1 cellular context compared by ENCODE assay signal in the genomic region with DNA sequence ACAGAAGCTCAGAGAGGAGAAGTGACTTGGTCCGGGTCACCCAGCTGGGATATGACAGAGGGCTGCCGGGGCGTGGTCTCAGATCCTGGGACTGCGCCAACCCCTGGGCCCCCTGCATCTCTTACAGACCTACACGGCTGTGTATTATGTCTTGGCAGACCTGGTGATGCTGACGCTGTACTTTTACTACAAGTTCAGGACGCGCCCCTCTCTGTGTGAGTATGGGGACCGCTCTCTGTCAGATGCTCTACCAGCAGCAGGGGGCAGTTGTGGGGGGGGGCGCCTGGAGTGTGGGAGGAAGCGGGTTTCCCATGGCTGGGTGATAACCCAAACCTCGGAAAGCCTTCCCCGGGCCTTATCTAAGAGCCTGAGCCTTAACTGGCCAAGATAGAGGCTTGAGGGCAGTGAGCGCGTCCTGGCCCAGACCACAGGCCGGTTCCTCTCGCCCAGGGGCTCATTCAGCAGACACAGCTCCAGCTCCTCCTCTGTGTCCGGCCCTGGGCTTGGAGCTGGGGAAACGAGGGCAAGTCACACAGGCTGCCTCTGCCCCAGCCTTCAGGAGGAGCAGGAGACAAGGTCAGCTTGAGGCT.
TF ChIP-seq lines count a peak whose summit lies in the region.

No MANE protein-coding gene starts in this region.

TF ChIP-seq in K562, 482 proteins besides CTCF, POLR2A, EP300 and RAD21 (continued from another document and continues in another):
- TF ChIP-seq ATF7 (IDR thresholded peaks at IDR 0.05) (0 out of 2 replicates have a peak, but pooled peaks have one; percentile 19), CBFA2T2 (conservative IDR thresholded peaks at IDR 0.05) (peak; percentile 80), BHLHE40 (IDR thresholded peaks at IDR 0.05; ENCODE audit: low read length) (no peak), ATF1 (CRISPR knock-in tag; IDR thresholded peaks at IDR 0.05) (no peak), ATF1 (tag; IDR thresholded peaks at IDR 0.05) (peak; percentile 31; the same call in 1 of the 2 replicates), ARID1B (IDR thresholded peaks at IDR 0.05) (peak; percentile 87), CBFA2T3 (IDR thresholded peaks at IDR 0.05) (peak; percentile 90), ZBTB8A (IDR thresholded peaks at IDR 0.05; ENCODE audit: partially characterized antibody) (no peak), PTTG1 (tag; IDR thresholded peaks at IDR 0.05; ENCODE audit: low read depth) (no peak), NONO (IDR thresholded peaks at IDR 0.05; ENCODE audit: low read depth in 2 of 2, low read length in 1 of 2) (no peak), ZNF609 (CRISPR knock-in tag; IDR thresholded peaks at IDR 0.05; ENCODE audit: borderline replicate concordance) (peak; percentile 45; the same call in 1 of the 2 replicates), RAD51 (IDR thresholded peaks at IDR 0.05; ENCODE audit: borderline replicate concordance, low read depth) (no peak), ZNF316 (IDR thresholded peaks at IDR 0.05) (peak; percentile 56), SP1 (CRISPR knock-in tag; IDR thresholded peaks at IDR 0.05) (peak; percentile 34), ETV5 (CRISPR knock-in tag; IDR thresholded peaks at IDR 0.05; ENCODE audit: low read depth) (peak; percentile 85), TAL1 (IDR thresholded peaks at IDR 0.05) (peak; percentile 52; the same call in 1 of the 2 replicates), ZNF589 (CRISPR knock-in tag; IDR thresholded peaks at IDR 0.05; ENCODE audit: low read depth) (no peak), KLF16 (IDR thresholded peaks at IDR 0.05) (peak; percentile 87), CCNT2 (IDR thresholded peaks at IDR 0.05; ENCODE audit: borderline replicate concordance, extremely low read depth, insufficient read length, low read depth, low read length) (peak; percentile 73), TOE1 (IDR thresholded peaks at IDR 0.05; ENCODE audit: borderline replicate concordance) (0 out of 2 replicates have a peak, but pooled peaks have one; percentile 27), TOE1 (CRISPR knock-in tag; IDR thresholded peaks at IDR 0.05; ENCODE audit: borderline replicate concordance, low read depth) (no peak), KDM1A (IDR thresholded peaks at IDR 0.05) (peak; percentile 34 to 69; a peak in 1 of 4 replicates), NEUROD1 (IDR thresholded peaks at IDR 0.05; ENCODE audit: borderline replicate concordance, low read depth, low read length, partially characterized antibody) (peak; percentile 42), EGR1 (conservative IDR thresholded peaks at IDR 0.05) (peak; percentile 24; the same call in 1 of the 2 replicates), NR2F6 (CRISPR knock-in tag; IDR thresholded peaks at IDR 0.05) (no peak), CHCHD3 (CRISPR knock-in tag; IDR thresholded peaks at IDR 0.05) (no peak), SMARCE1 (IDR thresholded peaks at IDR 0.05) (peak; percentile 57; the same call in 1 of the 2 replicates), ZFP36 (IDR thresholded peaks at IDR 0.05; ENCODE audit: low read depth, low read length, partially characterized antibody) (peak; percentile 25), MAZ (CRISPR knock-in tag; conservative IDR thresholded peaks at IDR 0.05 in 1 of 2, IDR thresholded peaks at IDR 0.05 in 1 of 2) (peak in 1 of 2 experiments; percentile 79; a peak in 2 of 4 replicates), ASH1L (IDR thresholded peaks at IDR 0.05; ENCODE audit: borderline replicate concordance, low read depth, partially characterized antibody) (no peak), PHF21A (IDR thresholded peaks at IDR 0.05; ENCODE audit: borderline replicate concordance, low read depth) (peak; percentile 47; the same call in 1 of the 2 replicates), CC2D1A (IDR thresholded peaks at IDR 0.05) (peak; percentile 23; the same call in 1 of the 2 replicates), GATAD2B (IDR thresholded peaks at IDR 0.05; ENCODE audit: borderline replicate concordance) (no peak), ZC3H8 (IDR thresholded peaks at IDR 0.05) (no peak)
- TF ChIP-seq, protein P1, sequence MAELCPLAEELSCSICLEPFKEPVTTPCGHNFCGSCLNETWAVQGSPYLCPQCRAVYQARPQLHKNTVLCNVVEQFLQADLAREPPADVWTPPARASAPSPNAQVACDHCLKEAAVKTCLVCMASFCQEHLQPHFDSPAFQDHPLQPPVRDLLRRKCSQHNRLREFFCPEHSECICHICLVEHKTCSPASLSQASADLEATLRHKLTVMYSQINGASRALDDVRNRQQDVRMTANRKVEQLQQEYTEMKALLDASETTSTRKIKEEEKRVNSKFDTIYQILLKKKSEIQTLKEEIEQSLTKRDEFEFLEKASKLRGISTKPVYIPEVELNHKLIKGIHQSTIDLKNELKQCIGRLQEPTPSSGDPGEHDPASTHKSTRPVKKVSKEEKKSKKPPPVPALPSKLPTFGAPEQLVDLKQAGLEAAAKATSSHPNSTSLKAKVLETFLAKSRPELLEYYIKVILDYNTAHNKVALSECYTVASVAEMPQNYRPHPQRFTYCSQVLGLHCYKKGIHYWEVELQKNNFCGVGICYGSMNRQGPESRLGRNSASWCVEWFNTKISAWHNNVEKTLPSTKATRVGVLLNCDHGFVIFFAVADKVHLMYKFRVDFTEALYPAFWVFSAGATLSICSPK (IDR thresholded peaks at IDR 0.05; ENCODE audit: borderline replicate concordance): no peak
- TF ChIP-seq, protein P2, sequence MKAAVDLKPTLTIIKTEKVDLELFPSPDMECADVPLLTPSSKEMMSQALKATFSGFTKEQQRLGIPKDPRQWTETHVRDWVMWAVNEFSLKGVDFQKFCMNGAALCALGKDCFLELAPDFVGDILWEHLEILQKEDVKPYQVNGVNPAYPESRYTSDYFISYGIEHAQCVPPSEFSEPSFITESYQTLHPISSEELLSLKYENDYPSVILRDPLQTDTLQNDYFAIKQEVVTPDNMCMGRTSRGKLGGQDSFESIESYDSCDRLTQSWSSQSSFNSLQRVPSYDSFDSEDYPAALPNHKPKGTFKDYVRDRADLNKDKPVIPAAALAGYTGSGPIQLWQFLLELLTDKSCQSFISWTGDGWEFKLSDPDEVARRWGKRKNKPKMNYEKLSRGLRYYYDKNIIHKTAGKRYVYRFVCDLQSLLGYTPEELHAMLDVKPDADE (conservative IDR thresholded peaks at IDR 0.05; ENCODE audit: control insufficient read depth, low read depth, low read length): peak; percentile 63; the same call in 1 of the 2 replicates
- TF ChIP-seq, protein P3, sequence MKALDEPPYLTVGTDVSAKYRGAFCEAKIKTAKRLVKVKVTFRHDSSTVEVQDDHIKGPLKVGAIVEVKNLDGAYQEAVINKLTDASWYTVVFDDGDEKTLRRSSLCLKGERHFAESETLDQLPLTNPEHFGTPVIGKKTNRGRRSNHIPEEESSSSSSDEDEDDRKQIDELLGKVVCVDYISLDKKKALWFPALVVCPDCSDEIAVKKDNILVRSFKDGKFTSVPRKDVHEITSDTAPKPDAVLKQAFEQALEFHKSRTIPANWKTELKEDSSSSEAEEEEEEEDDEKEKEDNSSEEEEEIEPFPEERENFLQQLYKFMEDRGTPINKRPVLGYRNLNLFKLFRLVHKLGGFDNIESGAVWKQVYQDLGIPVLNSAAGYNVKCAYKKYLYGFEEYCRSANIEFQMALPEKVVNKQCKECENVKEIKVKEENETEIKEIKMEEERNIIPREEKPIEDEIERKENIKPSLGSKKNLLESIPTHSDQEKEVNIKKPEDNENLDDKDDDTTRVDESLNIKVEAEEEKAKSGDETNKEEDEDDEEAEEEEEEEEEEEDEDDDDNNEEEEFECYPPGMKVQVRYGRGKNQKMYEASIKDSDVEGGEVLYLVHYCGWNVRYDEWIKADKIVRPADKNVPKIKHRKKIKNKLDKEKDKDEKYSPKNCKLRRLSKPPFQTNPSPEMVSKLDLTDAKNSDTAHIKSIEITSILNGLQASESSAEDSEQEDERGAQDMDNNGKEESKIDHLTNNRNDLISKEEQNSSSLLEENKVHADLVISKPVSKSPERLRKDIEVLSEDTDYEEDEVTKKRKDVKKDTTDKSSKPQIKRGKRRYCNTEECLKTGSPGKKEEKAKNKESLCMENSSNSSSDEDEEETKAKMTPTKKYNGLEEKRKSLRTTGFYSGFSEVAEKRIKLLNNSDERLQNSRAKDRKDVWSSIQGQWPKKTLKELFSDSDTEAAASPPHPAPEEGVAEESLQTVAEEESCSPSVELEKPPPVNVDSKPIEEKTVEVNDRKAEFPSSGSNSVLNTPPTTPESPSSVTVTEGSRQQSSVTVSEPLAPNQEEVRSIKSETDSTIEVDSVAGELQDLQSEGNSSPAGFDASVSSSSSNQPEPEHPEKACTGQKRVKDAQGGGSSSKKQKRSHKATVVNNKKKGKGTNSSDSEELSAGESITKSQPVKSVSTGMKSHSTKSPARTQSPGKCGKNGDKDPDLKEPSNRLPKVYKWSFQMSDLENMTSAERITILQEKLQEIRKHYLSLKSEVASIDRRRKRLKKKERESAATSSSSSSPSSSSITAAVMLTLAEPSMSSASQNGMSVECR (CRISPR knock-in tag; IDR thresholded peaks at IDR 0.05): peak; percentile 50; the same call in 1 of the 2 replicates
- TF ChIP-seq, protein P4, sequence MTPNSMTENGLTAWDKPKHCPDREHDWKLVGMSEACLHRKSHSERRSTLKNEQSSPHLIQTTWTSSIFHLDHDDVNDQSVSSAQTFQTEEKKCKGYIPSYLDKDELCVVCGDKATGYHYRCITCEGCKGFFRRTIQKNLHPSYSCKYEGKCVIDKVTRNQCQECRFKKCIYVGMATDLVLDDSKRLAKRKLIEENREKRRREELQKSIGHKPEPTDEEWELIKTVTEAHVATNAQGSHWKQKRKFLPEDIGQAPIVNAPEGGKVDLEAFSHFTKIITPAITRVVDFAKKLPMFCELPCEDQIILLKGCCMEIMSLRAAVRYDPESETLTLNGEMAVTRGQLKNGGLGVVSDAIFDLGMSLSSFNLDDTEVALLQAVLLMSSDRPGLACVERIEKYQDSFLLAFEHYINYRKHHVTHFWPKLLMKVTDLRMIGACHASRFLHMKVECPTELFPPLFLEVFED (CRISPR knock-in tag; conservative IDR thresholded peaks at IDR 0.05): no peak
- TF ChIP-seq, protein P5, sequence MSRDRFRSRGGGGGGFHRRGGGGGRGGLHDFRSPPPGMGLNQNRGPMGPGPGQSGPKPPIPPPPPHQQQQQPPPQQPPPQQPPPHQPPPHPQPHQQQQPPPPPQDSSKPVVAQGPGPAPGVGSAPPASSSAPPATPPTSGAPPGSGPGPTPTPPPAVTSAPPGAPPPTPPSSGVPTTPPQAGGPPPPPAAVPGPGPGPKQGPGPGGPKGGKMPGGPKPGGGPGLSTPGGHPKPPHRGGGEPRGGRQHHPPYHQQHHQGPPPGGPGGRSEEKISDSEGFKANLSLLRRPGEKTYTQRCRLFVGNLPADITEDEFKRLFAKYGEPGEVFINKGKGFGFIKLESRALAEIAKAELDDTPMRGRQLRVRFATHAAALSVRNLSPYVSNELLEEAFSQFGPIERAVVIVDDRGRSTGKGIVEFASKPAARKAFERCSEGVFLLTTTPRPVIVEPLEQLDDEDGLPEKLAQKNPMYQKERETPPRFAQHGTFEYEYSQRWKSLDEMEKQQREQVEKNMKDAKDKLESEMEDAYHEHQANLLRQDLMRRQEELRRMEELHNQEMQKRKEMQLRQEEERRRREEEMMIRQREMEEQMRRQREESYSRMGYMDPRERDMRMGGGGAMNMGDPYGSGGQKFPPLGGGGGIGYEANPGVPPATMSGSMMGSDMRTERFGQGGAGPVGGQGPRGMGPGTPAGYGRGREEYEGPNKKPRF (IDR thresholded peaks at IDR 0.05; ENCODE audit: low read depth, low read length): no peak
- TF ChIP-seq, protein P6, sequence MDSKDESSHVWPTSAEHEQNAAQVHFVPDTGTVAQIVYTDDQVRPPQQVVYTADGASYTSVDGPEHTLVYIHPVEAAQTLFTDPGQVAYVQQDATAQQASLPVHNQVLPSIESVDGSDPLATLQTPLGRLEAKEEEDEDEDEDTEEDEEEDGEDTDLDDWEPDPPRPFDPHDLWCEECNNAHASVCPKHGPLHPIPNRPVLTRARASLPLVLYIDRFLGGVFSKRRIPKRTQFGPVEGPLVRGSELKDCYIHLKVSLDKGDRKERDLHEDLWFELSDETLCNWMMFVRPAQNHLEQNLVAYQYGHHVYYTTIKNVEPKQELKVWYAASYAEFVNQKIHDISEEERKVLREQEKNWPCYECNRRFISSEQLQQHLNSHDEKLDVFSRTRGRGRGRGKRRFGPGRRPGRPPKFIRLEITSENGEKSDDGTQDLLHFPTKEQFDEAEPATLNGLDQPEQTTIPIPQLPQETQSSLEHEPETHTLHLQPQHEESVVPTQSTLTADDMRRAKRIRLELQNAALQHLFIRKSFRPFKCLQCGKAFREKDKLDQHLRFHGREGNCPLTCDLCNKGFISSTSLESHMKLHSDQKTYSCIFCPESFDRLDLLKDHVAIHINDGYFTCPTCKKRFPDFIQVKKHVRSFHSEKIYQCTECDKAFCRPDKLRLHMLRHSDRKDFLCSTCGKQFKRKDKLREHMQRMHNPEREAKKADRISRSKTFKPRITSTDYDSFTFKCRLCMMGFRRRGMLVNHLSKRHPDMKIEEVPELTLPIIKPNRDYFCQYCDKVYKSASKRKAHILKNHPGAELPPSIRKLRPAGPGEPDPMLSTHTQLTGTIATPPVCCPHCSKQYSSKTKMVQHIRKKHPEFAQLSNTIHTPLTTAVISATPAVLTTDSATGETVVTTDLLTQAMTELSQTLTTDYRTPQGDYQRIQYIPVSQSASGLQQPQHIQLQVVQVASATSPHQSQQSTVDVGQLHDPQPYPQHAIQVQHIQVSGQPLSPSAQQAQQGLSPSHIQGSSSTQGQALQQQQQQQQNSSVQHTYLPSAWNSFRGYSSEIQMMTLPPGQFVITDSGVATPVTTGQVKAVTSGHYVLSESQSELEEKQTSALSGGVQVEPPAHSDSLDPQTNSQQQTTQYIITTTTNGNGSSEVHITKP (IDR thresholded peaks at IDR 0.05; ENCODE audit: partially characterized antibody): peak; percentile 44
